ENCODE assay signal across 1 cellular context in genomic region chr11:77130763-77131513, GRCh38.
A peak's percentile ranks its signal among the peaks of the same experiment; 100 is the strongest.
TF ChIP-seq lines count a peak whose summit lies in the region.

No MANE protein-coding gene starts in this region.

TF ChIP-seq in HepG2, 621 proteins besides CTCF, POLR2A, EP300 and RAD21 (continued from another document and continues in another):
- TF ChIP-seq PRDM15 (CRISPR knock-in tag; IDR thresholded peaks at IDR 0.05) (no peak), ZNF629 (CRISPR knock-in tag; conservative IDR thresholded peaks at IDR 0.05) (no peak), ZNF546 (CRISPR knock-in tag; conservative IDR thresholded peaks at IDR 0.05) (no peak), ZNF547 (CRISPR knock-in tag; IDR thresholded peaks at IDR 0.05) (no peak), KLF15 (CRISPR knock-in tag; IDR thresholded peaks at IDR 0.05; ENCODE audit: borderline replicate concordance) (no peak), HMG20A (CRISPR knock-in tag; IDR thresholded peaks at IDR 0.05; ENCODE audit: borderline replicate concordance) (no peak; the same call in 1 of the 2 replicates), ZNF232 (CRISPR knock-in tag; IDR thresholded peaks at IDR 0.05; ENCODE audit: borderline replicate concordance) (peak; percentile 47; the same call in 1 of the 2 replicates), SP4 (CRISPR knock-in tag; IDR thresholded peaks at IDR 0.05) (peak; percentile 65; the same call in 1 of the 2 replicates), ZNF383 (CRISPR knock-in tag; IDR thresholded peaks at IDR 0.05; ENCODE audit: borderline replicate concordance) (no peak), FOXJ3 (CRISPR knock-in tag; IDR thresholded peaks at IDR 0.05; ENCODE audit: borderline replicate concordance) (no peak), ZFP91 (CRISPR knock-in tag; IDR thresholded peaks at IDR 0.05; ENCODE audit: borderline replicate concordance) (peak; percentile 52; the same call in 1 of the 2 replicates), TOE1 (CRISPR knock-in tag; IDR thresholded peaks at IDR 0.05) (no peak), HMG20B (CRISPR knock-in tag; conservative IDR thresholded peaks at IDR 0.05) (0 out of 2 replicates have a peak, but pooled peaks have one; percentile 48), RBM39 (IDR thresholded peaks at IDR 0.05; ENCODE audit: low read depth, low read length, poor library complexity, severe bottlenecking) (peak; percentile 30), CEBPZ (IDR thresholded peaks at IDR 0.05; ENCODE audit: low read length) (no peak), ZNF781 (CRISPR knock-in tag; IDR thresholded peaks at IDR 0.05; ENCODE audit: borderline replicate concordance, not compliant biosample characterization) (no peak), ZNF709 (CRISPR knock-in tag; IDR thresholded peaks at IDR 0.05) (no peak), MLXIP (CRISPR knock-in tag; IDR thresholded peaks at IDR 0.05; ENCODE audit: borderline replicate concordance) (no peak), KDM5B (CRISPR knock-in tag; IDR thresholded peaks at IDR 0.05; ENCODE audit: borderline replicate concordance) (peak; percentile 60; the same call in 1 of the 2 replicates), UBTF (CRISPR knock-in tag; IDR thresholded peaks at IDR 0.05) (peak; percentile 59), ZNF225 (CRISPR knock-in tag; IDR thresholded peaks at IDR 0.05) (no peak), ZNF780A (CRISPR knock-in tag; IDR thresholded peaks at IDR 0.05) (no peak), HNRNPH1 (optimal IDR thresholded peaks at IDR 0.05; ENCODE audit: low read depth, low read length) (no peak)
- TF ChIP-seq, protein P1, sequence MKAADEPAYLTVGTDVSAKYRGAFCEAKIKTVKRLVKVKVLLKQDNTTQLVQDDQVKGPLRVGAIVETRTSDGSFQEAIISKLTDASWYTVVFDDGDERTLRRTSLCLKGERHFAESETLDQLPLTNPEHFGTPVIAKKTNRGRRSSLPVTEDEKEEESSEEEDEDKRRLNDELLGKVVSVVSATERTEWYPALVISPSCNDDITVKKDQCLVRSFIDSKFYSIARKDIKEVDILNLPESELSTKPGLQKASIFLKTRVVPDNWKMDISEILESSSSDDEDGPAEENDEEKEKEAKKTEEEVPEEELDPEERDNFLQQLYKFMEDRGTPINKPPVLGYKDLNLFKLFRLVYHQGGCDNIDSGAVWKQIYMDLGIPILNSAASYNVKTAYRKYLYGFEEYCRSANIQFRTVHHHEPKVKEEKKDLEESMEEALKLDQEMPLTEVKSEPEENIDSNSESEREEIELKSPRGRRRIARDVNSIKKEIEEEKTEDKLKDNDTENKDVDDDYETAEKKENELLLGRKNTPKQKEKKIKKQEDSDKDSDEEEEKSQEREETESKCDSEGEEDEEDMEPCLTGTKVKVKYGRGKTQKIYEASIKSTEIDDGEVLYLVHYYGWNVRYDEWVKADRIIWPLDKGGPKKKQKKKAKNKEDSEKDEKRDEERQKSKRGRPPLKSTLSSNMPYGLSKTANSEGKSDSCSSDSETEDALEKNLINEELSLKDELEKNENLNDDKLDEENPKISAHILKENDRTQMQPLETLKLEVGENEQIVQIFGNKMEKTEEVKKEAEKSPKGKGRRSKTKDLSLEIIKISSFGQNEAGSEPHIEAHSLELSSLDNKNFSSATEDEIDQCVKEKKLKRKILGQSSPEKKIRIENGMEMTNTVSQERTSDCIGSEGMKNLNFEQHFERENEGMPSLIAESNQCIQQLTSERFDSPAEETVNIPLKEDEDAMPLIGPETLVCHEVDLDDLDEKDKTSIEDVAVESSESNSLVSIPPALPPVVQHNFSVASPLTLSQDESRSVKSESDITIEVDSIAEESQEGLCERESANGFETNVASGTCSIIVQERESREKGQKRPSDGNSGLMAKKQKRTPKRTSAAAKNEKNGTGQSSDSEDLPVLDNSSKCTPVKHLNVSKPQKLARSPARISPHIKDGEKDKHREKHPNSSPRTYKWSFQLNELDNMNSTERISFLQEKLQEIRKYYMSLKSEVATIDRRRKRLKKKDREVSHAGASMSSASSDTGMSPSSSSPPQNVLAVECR (CRISPR knock-in tag; IDR thresholded peaks at IDR 0.05; ENCODE audit: borderline replicate concordance) = peak; percentile 49; the same call in 1 of the 2 replicates
- TF ChIP-seq, protein P2, sequence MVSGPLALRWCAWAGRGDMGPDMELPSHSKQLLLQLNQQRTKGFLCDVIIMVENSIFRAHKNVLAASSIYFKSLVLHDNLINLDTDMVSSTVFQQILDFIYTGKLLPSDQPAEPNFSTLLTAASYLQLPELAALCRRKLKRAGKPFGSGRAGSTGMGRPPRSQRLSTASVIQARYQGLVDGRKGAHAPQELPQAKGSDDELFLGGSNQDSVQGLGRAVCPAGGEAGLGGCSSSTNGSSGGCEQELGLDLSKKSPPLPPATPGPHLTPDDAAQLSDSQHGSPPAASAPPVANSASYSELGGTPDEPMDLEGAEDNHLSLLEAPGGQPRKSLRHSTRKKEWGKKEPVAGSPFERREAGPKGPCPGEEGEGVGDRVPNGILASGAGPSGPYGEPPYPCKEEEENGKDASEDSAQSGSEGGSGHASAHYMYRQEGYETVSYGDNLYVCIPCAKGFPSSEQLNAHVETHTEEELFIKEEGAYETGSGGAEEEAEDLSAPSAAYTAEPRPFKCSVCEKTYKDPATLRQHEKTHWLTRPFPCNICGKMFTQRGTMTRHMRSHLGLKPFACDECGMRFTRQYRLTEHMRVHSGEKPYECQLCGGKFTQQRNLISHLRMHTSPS (CRISPR knock-in tag; IDR thresholded peaks at IDR 0.05; ENCODE audit: low read depth) = peak; percentile 64; the same call in 1 of the 2 replicates
- TF ChIP-seq, protein P3, sequence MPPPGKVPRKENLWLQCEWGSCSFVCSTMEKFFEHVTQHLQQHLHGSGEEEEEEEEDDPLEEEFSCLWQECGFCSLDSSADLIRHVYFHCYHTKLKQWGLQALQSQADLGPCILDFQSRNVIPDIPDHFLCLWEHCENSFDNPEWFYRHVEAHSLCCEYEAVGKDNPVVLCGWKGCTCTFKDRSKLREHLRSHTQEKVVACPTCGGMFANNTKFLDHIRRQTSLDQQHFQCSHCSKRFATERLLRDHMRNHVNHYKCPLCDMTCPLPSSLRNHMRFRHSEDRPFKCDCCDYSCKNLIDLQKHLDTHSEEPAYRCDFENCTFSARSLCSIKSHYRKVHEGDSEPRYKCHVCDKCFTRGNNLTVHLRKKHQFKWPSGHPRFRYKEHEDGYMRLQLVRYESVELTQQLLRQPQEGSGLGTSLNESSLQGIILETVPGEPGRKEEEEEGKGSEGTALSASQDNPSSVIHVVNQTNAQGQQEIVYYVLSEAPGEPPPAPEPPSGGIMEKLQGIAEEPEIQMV (CRISPR knock-in tag; IDR thresholded peaks at IDR 0.05; ENCODE audit: low read depth) = peak; percentile 76
